Comparison of ENCODE assay signal across 17 cellular contexts in genomic region chr12:77689510-77690086, GRCh38.
DNase-seq lines count a peak whose midpoint lies in the region; ATAC-seq, FAIRE-seq and TF ChIP-seq lines count a peak whose summit lies in the region.
"Had no signal": no experiment of that assay in that cellular context is flagged by ENCODE, and none has a peak within 500 bp of the region (broad histone marks: within the 10 kb centered on the region; RNA-seq: fewer than 3 reads in every experiment).

No MANE protein-coding gene starts in this region.

- TF ChIP-seq CTCF in IMR-90 (conservative IDR thresholded peaks at IDR 0.05; ENCODE audit: low read depth, low read length) (no peak), omental fat pad (IDR thresholded peaks at IDR 0.05) (no peak)

- H3K4me2 ChIP-seq in IMR-90 (ENCODE audit: low read depth, low read length): no peak overlapping the region
- H3K4me2 ChIP-seq: BLaER1 treated with 17β-estradiol and CSF1 and Interleukin-3, amounts not matched to agents 10 nM and 100 nM; GM23338 had no signal

- no peak overlapping the region for H3K56ac ChIP-seq in IMR-90 (ENCODE audit: extremely low read depth, insufficient read depth, low read length)

- POLR2A ChIA-PET in IMR-90 (lab: Charles Lee; ENCODE audit: unreplicated experiment): no interaction called here

- H3K27me3 ChIP-seq in IMR-90 (ENCODE audit: control insufficient read depth, insufficient read depth, low read length) (no peaks in the 10 kb centered on the region), HAP-1 (ENCODE audit: low read depth) (no peaks in the 10 kb centered on the region)
- H3K27me3 ChIP-seq: BLaER1 treated with 17β-estradiol and CSF1 and Interleukin-3, amounts not matched to agents 10 nM and 100 nM had no signal

- no peak overlapping the region for H2BK120ac ChIP-seq in IMR-90 (ENCODE audit: low read depth, low read length)

- H3K9me3 ChIP-seq in IMR-90 (ENCODE audit: control insufficient read depth, insufficient read depth, low read length) (no peaks in the 10 kb centered on the region), HAP-1 (no peaks in the 10 kb centered on the region)
- H3K9me3 ChIP-seq: BLaER1 treated with 17β-estradiol and CSF1 and Interleukin-3, amounts not matched to agents 10 nM and 100 nM had no signal

- H4K5ac ChIP-seq in IMR-90 (ENCODE audit: low read depth, low read length): no peak overlapping the region

- no TSS peak for BruUV-seq in IMR-90 (replicated peaks; lab: Mats Ljungman, UMichigan)

- no peak overlapping the region for H4K91ac ChIP-seq in IMR-90 (ENCODE audit: insufficient read depth, low read depth, low read length)

- no peaks in the 10 kb centered on the region for H4K20me1 ChIP-seq in IMR-90 (ENCODE audit: insufficient read depth, low read length)
- H4K20me1 ChIP-seq: BLaER1 treated with 17β-estradiol and CSF1 and Interleukin-3, amounts not matched to agents 10 nM and 100 nM had no signal

- no peak for TF ChIP-seq POLR2A in IMR-90 (IDR thresholded peaks at IDR 0.05; ENCODE audit: low read depth, low read length)

- H3K9me1 ChIP-seq in IMR-90 (ENCODE audit: insufficient read depth, low read length): no peaks in the 10 kb centered on the region

- dilution Hi-C loops in IMR-90 (cut with HindIII; ENCODE audit: low sequenced_read_pairs, unreplicated experiment): loop anchor here (25.0 kb wide), 1 partner anchor 527 kb away; no protein-coding TSS in a partner anchor

- H3K9ac ChIP-seq in IMR-90 (ENCODE audit: low read depth, low read length): no peak overlapping the region
- H3K9ac ChIP-seq: BLaER1 treated with 17β-estradiol and CSF1 and Interleukin-3, amounts not matched to agents 10 nM and 100 nM had no signal

- H3K79me1 ChIP-seq in IMR-90 (ENCODE audit: low read depth in 1 of 2, low read length in 2 of 2): no peaks in the 10 kb centered on the region

- H3K36me3 ChIP-seq in IMR-90 (ENCODE audit: control insufficient read depth, insufficient read depth, low read length) (no peaks in the 10 kb centered on the region), HAP-1 (replicated peaks) (no peaks in the 10 kb centered on the region)
- H3K36me3 ChIP-seq: BLaER1 treated with 17β-estradiol and CSF1 and Interleukin-3, amounts not matched to agents 10 nM and 100 nM had no signal

- ATAC-seq in IMR-90 (ENCODE audit: low read depth): no peak
- no peak for ATAC-seq in omental fat pad (ENCODE audit: low FRiP score)
- ATAC-seq: CD8-positive, alpha-beta T cell; GM23338 had no signal

- H2AK9ac ChIP-seq in IMR-90 (replicated peaks; ENCODE audit: low read depth, low read length, poor library complexity): no peak overlapping the region

- no peak for TF ChIP-seq RAD21 in IMR-90 (IDR thresholded peaks at IDR 0.05; ENCODE audit: low read length)

- no peak overlapping the region for H2BK20ac ChIP-seq in IMR-90 (ENCODE audit: low read depth, low read length)

- H2BK5ac ChIP-seq in IMR-90 (ENCODE audit: low read depth, low read length, poor library complexity, severe bottlenecking): no peak overlapping the region

- FAIRE-seq in A204.1 (lab: Jason Lieb, UNC) (peak; percentile 39), frontal cortex (lab: Jason Lieb, UNC) (peak; percentile 73)

- H3K4ac ChIP-seq in IMR-90 (ENCODE audit: low read depth, low read length): no peak overlapping the region

- no peak overlapping the region for H3K27ac ChIP-seq in IMR-90 (ENCODE audit: insufficient read depth, low read length)
- H3K27ac ChIP-seq: 22Rv1; BLaER1 treated with 17β-estradiol and CSF1 and Interleukin-3, amounts not matched to agents 10 nM and 100 nM had no signal

- no peak overlapping the region for H3K18ac ChIP-seq in IMR-90 (ENCODE audit: low read depth, low read length)

- no peak overlapping the region for H3K23ac ChIP-seq in IMR-90 (ENCODE audit: low read depth, low read length)

- no peak overlapping the region for H3K4me3 ChIP-seq in IMR-90 (ENCODE audit: insufficient read depth, low read depth, low read length)
- no peak overlapping the region for H3K4me3 ChIP-seq in HAP-1
- H3K4me3 ChIP-seq: BLaER1 treated with 17β-estradiol and CSF1 and Interleukin-3, amounts not matched to agents 10 nM and 100 nM; GM23338 had no signal

- CTCF ChIA-PET in IMR-90 (lab: Yijun Ruan, JAX): interaction anchor here (1.0 kb wide), 1 partner anchor 537 kb away, joined by 3 read pairs; no protein-coding TSS in a partner anchor

- intact Hi-C loops in IMR-90 (cut with micrococcal nuclease): loop anchor here (5.0 kb wide), 2 partner anchors 362 to 637 kb away; no protein-coding TSS in a partner anchor

- H2AK5ac ChIP-seq in IMR-90 (ENCODE audit: low read depth, low read length): no peak overlapping the region

- in situ Hi-C loops in IMR-90 (cut with MboI; ENCODE audit: low sequenced_read_pairs) (loop anchor here (10.0 kb wide), 1 partner anchor 625 kb away; the partner anchor contains the start of gene E2F7), HAP-1 (cut with MboI; ENCODE audit: low sequenced_read_pairs) (loop anchor here (25.0 kb wide), 1 partner anchor 527 kb away; no protein-coding TSS in a partner anchor)

- no peak overlapping the region for H2BK15ac ChIP-seq in IMR-90 (ENCODE audit: low read depth, low read length)

- DNase-seq in DMS 273 (lab: John Stamatoyannopoulos, UW; ENCODE audit: unreplicated experiment) (peak; percentile 29), DMS 273 treated with DMSO at 0.1 percent for 48 hours (lab: John Stamatoyannopoulos, UW) (no peak), IMR-90 (no peak), frontal cortex (ENCODE audit: low spot score in 2 of 2) (no peak), NCI-H526 (lab: John Stamatoyannopoulos, UW) (no peak), HAP-1 (ENCODE audit: low spot score in 2 of 2) (no peak), omental fat pad (ENCODE audit: low spot score) (no peak)
- DNase-seq: CD8-positive, alpha-beta T cell; DMS153; DMS79; GF-D8; H7; KBM-7 had no signal

- H3K14ac ChIP-seq in IMR-90 (replicated peaks; ENCODE audit: low read depth, low read length): no peak overlapping the region

- no peak overlapping the region for H2AFZ ChIP-seq in IMR-90 (replicated peaks; ENCODE audit: low read length, poor library complexity)
- H2AFZ ChIP-seq: GM23338 had no signal

- H3K4me1 ChIP-seq in IMR-90 (ENCODE audit: control insufficient read depth, insufficient read depth, low read length) (no peaks in the 10 kb centered on the region), HAP-1 (peaks cover 2% of the 10 kb centered on the region)
- H3K4me1 ChIP-seq: BLaER1 treated with 17β-estradiol and CSF1 and Interleukin-3, amounts not matched to agents 10 nM and 100 nM had no signal

- H4K8ac ChIP-seq in IMR-90 (ENCODE audit: low read depth in 2 of 2, low read length in 2 of 2): no peak overlapping the region

TF ChIP-seq in IMR-90, 13 proteins besides CTCF, POLR2A, EP300 and RAD21:
- no peak for TF ChIP-seq MXI1 (IDR thresholded peaks at IDR 0.05; ENCODE audit: borderline replicate concordance, low read depth, low read length)
- TF ChIP-seq MAFK (IDR thresholded peaks at IDR 0.05; ENCODE audit: low read depth, low read length): peak; percentile 96
- TF ChIP-seq FOS (IDR thresholded peaks at IDR 0.05; ENCODE audit: low read depth, low read length): no peak
